23 cellular contexts compared by ENCODE assay signal in genomic region chr19:51807925-51808324, GRCh38. TPM values are rescaled to one million over a fixed set of nuclear protein-coding genes. Genes with fewer than 3 reads are reported as not detected.
"Had no signal": no experiment of that assay in that cellular context is flagged by ENCODE, and none has a peak within 500 bp of the region (broad histone marks: within the 10 kb centered on the region; RNA-seq: fewer than 3 reads in every experiment).

No MANE protein-coding gene starts in this region.

- H3K36me3 Mint-ChIP-seq: activated naive CD8-positive, alpha-beta T cell; brain had no signal

- H3K9me3 Mint-ChIP-seq: brain had no signal

- H3K4me1 ChIP-seq: colonic mucosa, foreskin keratinocyte, sigmoid colon had no signal

- ATAC-seq: activated CD8-positive, alpha-beta T cell treated with anti-CD3 and anti-CD28 coated beads, Interleukin-2, amount 10 ng/mL, durations not matched to agents 7 days and 5 days; activated T-cell treated with anti-CD3 and anti-CD28 coated beads, Interleukin-2, amount 50 U/mL, for 72 hours; foreskin keratinocyte had no signal

- DNase-seq: activated B cell treated with CpG ODN at 0.5 μM for 24 hours; activated CD4-positive, alpha-beta T cell treated with anti-CD3 and anti-CD28 coated beads, Interleukin-2, amount 10 ng/mL, durations not matched to agents 24 days and 14 days; activated CD8-positive, alpha-beta memory T cell treated with anti-CD3 and anti-CD28 coated beads, Interleukin-2, amount 50 U/mL, for 4 hours; activated CD8-positive, alpha-beta T cell treated with anti-CD3 and anti-CD28 coated beads, Interleukin-2, amount 10 ng/mL, durations not matched to agents 7 days and 5 days; activated gamma-delta T cell treated with Interleukin-2 at 50 U/mL for 16 hours; activated T-cell treated with anti-CD3 and anti-CD28 coated beads, Interleukin-2, amount 50 U/mL, for 72 hours; central memory CD4-positive, alpha-beta T cell; colonic mucosa; glutamatergic neuron; hypothalamus; kidney glomerular epithelial cell; left ventricle myocardium superior; nephron progenitor cell; sigmoid colon; spleen; stimulated activated CD4-positive, alpha-beta T cell treated with anti-CD3 and anti-CD28 coated beads, Interleukin-1b, Interleukin-23, amount 100 ng/mL, for 48 hours; stomach; testis had no signal

- H3K4me1 Mint-ChIP-seq: activated CD4-positive, alpha-beta T cell treated with anti-CD3 and anti-CD28 coated beads, Interleukin-2, amount 10 ng/mL, durations not matched to agents 24 days and 14 days; nephron progenitor cell had no signal

- H3K27ac ChIP-seq: colonic mucosa, foreskin keratinocyte, sigmoid colon, stomach had no signal

- H3K27me3 ChIP-seq: colonic mucosa, foreskin keratinocyte, sigmoid colon, spleen, stomach, testis had no signal

- H3K9me3 ChIP-seq: colonic mucosa, sigmoid colon, testis had no signal

- H3K4me3 ChIP-seq: colonic mucosa, sigmoid colon, spleen, stomach, testis had no signal

- H3K4me3 Mint-ChIP-seq: activated B cell treated with CpG ODN at 0.5 μM for 24 hours; activated CD4-positive, alpha-beta T cell treated with anti-CD3 and anti-CD28 coated beads, Interleukin-2, amount 10 ng/mL, durations not matched to agents 24 days and 14 days; activated CD8-positive, alpha-beta T cell treated with anti-CD3 and anti-CD28 coated beads, Interleukin-2, amount 10 ng/mL, durations not matched to agents 7 days and 5 days; activated naive CD8-positive, alpha-beta T cell; activated T-cell treated with anti-CD3 and anti-CD28 coated beads, Interleukin-2, amount 50 U/mL, for 72 hours; brain; nephron progenitor cell had no signal

- H3K36me3 ChIP-seq: colonic mucosa, sigmoid colon, spleen had no signal

- H3K27me3 Mint-ChIP-seq: activated B cell treated with CpG ODN at 0.5 μM for 24 hours; activated CD4-positive, alpha-beta T cell treated with anti-CD3 and anti-CD28 coated beads, Interleukin-2, amount 10 ng/mL, durations not matched to agents 24 days and 14 days had no signal

- H3K27ac Mint-ChIP-seq: activated B cell treated with CpG ODN at 0.5 μM for 24 hours; activated CD4-positive, alpha-beta T cell treated with anti-CD3 and anti-CD28 coated beads, Interleukin-2, amount 10 ng/mL, durations not matched to agents 24 days and 14 days; activated CD8-positive, alpha-beta T cell treated with anti-CD3 and anti-CD28 coated beads, Interleukin-2, amount 10 ng/mL, durations not matched to agents 7 days and 5 days; activated naive CD8-positive, alpha-beta T cell; activated T-cell treated with anti-CD3 and anti-CD28 coated beads, Interleukin-2, amount 50 U/mL, for 72 hours; brain; nephron progenitor cell had no signal

RNA-seq across cellular contexts. Expression of gene FPR3, which starts 13.0 kb away (rescaled TPM):
- total RNA-seq: activated CD4-positive, alpha-beta T cell treated with anti-CD3 and anti-CD28 coated beads, Interleukin-2, amount 10 ng/mL, durations not matched to agents 24 days and 14 days; activated CD8-positive, alpha-beta T cell treated with anti-CD3 and anti-CD28 coated beads, Interleukin-2, amount 10 ng/mL, durations not matched to agents 7 days and 5 days; activated T-cell treated with anti-CD3 and anti-CD28 coated beads, Interleukin-2, amount 50 U/mL, for 72 hours; foreskin keratinocyte; osteocyte; pulmonary artery endothelial cell had no signal
- polyA plus RNA-seq: foreskin keratinocyte had no signal

RNA-seq across cellular contexts. Expression of gene FPR2, which starts 46.9 kb away (rescaled TPM):
- total RNA-seq: activated B cell treated with CpG ODN at 0.5 μM for 24 hours; activated CD4-positive, alpha-beta T cell treated with anti-CD3 and anti-CD28 coated beads, Interleukin-2, amount 10 ng/mL, durations not matched to agents 24 days and 14 days; activated CD8-positive, alpha-beta T cell treated with anti-CD3 and anti-CD28 coated beads, Interleukin-2, amount 10 ng/mL, durations not matched to agents 7 days and 5 days; activated T-cell treated with anti-CD3 and anti-CD28 coated beads, Interleukin-2, amount 50 U/mL, for 72 hours; foreskin keratinocyte; osteocyte; pulmonary artery endothelial cell had no signal
- polyA plus RNA-seq: foreskin keratinocyte had no signal

RNA-seq across cellular contexts. Expression of gene FPR1, which starts 56.2 kb away (rescaled TPM):
- total RNA-seq: activated CD4-positive, alpha-beta T cell treated with anti-CD3 and anti-CD28 coated beads, Interleukin-2, amount 10 ng/mL, durations not matched to agents 24 days and 14 days; activated CD8-positive, alpha-beta T cell treated with anti-CD3 and anti-CD28 coated beads, Interleukin-2, amount 10 ng/mL, durations not matched to agents 7 days and 5 days; activated T-cell treated with anti-CD3 and anti-CD28 coated beads, Interleukin-2, amount 50 U/mL, for 72 hours; osteocyte; pulmonary artery endothelial cell had no signal
- polyA plus RNA-seq: foreskin keratinocyte had no signal
